In genomic region chr21:33480481-33481103, GRCh38 we compare ENCODE assay signal across 8 cellular contexts. TPM values are rescaled to one million over a fixed set of nuclear protein-coding genes. Genes with fewer than 3 reads are reported as not detected.
DNase-seq lines count a peak whose midpoint lies in the region; ATAC-seq and TF ChIP-seq lines count a peak whose summit lies in the region.

No MANE protein-coding gene starts in this region.

- H3K4me1 ChIP-seq in ES-I3 (ENCODE audit: insufficient read depth, low read length): no peaks in the 10 kb centered on the region; the same call in 1 of the 2 replicates
- H3K4me1 ChIP-seq in esophagus squamous epithelium: peaks cover 3 to 31% (median 9%) of the 10 kb centered on the region in 3 donors

- peak overlapping the region; percentile 93 for H3K9ac ChIP-seq in ES-I3 (ENCODE audit: low read depth, low read length)

- no peak for TF ChIP-seq POLR2A in esophagus squamous epithelium (IDR thresholded peaks at IDR 0.05)

- POLR2A ChIA-PET in RWPE1 (lab: Yijun Ruan, JAX; ENCODE audit: low non-redundant PET): interaction anchor here (1.5 kb wide), 1 partner anchor 11 kb away, joined by 8 read pairs; the partner anchor contains the start of gene DNAJC28

- DNase-seq in RWPE1 (ENCODE audit: low spot score) (no peak), esophagus squamous epithelium (lab: John Stamatoyannopoulos, UW) (no peak), posterior vena cava (ENCODE audit: low spot score) (peak; percentile 32), NOMO-1 (lab: John Stamatoyannopoulos, UW; ENCODE audit: unreplicated experiment in 2 of 2) (no peak), RKO (ENCODE audit: low spot score) (no peak)

- CTCF ChIA-PET in RWPE1 (lab: Yijun Ruan, JAX): interaction anchor here (0.6 to 0.7 kb wide), 2 partner anchors 21 to 490 kb away, joined by 3 read pairs; no protein-coding TSS in a partner anchor

- H3K9me3 ChIP-seq in ES-I3 (ENCODE audit: control insufficient read depth, insufficient read depth, low read length) (no peaks in the 10 kb centered on the region), esophagus squamous epithelium (no peaks in the 10 kb centered on the region)

- no peaks in the 10 kb centered on the region for H3K27me3 ChIP-seq in esophagus squamous epithelium

- 11 to 20% methylated on average over 15 to 17 of the region's 17 CpGs for WGBS in esophagus squamous epithelium, 2 donors

- H3K27ac ChIP-seq in RWPE1: peak overlapping the region; percentile 95
- peak overlapping the region; percentile 92 to 100 (median 96) for H3K27ac ChIP-seq in esophagus squamous epithelium

- no peak for ATAC-seq in HG03457 (IDR thresholded peaks at IDR 0.05; ENCODE audit: unreplicated experiment)
- no peak for ATAC-seq in HG02623 (IDR thresholded peaks at IDR 0.05; ENCODE audit: unreplicated experiment)

- H3K36me3 ChIP-seq in ES-I3 (ENCODE audit: insufficient read depth, low read length) (no peaks in the 10 kb centered on the region), esophagus squamous epithelium (no peaks in the 10 kb centered on the region)

- H3K4me3 ChIP-seq in esophagus squamous epithelium: peak overlapping the region; percentile 85 to 100 (median 90)

- TF ChIP-seq CTCF in RWPE1 (conservative IDR thresholded peaks at IDR 0.05; ENCODE audit: low read depth) (no peak), esophagus squamous epithelium (IDR thresholded peaks at IDR 0.05) (no peak)

- intact Hi-C loops in esophagus squamous epithelium (cut with DNase I) (no loop called here), posterior vena cava (cut with DNase I) (no loop called here)

RNA-seq across cellular contexts. Expression of gene TMEM50B, which starts 0.8 kb away (rescaled TPM):
- total RNA-seq in esophagus squamous epithelium: 10 to 100 TPM; 18.3 to 48.1 (median 33.6) TPM
- 10 to 100 TPM; 34.2 to 49.1 TPM for total RNA-seq in posterior vena cava

RNA-seq across cellular contexts. Expression of gene DNAJC28, which starts 10.9 kb away (rescaled TPM):
- total RNA-seq in esophagus squamous epithelium (1 to 10 TPM in 3 of 4 donors, under 1 TPM in 1; 0.57 to 1.9 (median 1.6) TPM), posterior vena cava (1 to 10 TPM; 1.3 to 1.6 TPM)
